ENCODE assay signal across 8 cellular contexts in the genomic region with DNA sequence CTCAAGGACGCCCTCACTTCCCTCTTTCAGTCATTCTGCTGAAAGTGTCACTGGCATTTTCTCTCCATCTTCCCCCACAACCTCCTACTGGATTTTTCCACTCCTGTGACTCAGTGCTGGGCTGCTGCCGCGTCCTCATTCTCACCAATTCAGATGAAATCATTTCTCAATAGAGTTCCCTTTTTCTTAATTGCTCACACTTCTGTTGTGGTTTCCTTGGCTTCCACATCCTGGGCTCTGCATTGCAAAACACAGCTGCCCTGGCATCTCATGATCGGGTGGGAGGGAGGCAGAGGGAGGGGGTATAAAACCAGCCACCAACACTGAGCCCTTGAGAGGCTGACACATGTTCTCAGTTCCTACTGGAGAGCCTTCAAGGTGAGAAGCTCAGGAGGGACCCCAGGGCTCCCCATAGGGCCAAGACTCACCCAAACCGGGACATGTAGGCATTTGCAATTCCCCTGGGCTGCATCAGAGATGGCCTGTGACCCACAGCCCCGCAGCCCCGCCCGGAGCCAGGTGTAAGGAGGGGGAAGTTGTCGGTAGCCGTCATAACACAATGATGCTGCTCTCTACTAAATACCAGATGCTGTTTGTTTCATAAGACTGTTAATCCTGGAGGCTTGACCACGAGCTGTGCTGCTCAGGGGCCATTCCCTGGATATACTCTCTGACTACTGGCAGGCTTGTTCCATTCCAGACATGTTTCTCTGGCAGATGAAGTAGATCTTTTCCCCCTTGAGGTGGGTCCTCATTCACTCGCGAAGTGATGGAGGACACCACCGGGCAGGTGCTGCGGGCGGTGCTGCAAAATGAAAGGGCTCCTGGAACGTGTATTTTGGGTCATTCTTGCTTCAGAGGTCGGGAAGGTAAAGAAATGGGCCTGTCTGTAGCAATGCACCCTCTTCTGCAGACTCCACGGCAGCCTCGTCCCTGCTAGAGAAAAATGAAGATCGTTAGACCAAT.
DNase-seq lines count a peak whose midpoint lies in the region; ATAC-seq, FAIRE-seq and TF ChIP-seq lines count a peak whose summit lies in the region.

No MANE protein-coding gene starts in this region.

- no peak overlapping the region for H3K4me3 ChIP-seq in smooth muscle cell
- no peak overlapping the region for H3K4me3 ChIP-seq in endodermal cell (ENCODE audit: low read length)

- H3K9ac ChIP-seq in smooth muscle cell (ENCODE audit: low read depth): peak overlapping the region; percentile 73
- no peak overlapping the region for H3K9ac ChIP-seq in endodermal cell (ENCODE audit: extremely low read depth, low read length, poor library complexity, severe bottlenecking)

- peak overlapping the region; percentile 56 for H3K4me2 ChIP-seq in smooth muscle cell

- peaks cover 10% of the 10 kb centered on the region for H3F3A ChIP-seq in smooth muscle cell (ENCODE audit: low read depth)

- H3K9me3 ChIP-seq in smooth muscle cell (replicated peaks; ENCODE audit: low read depth) (no peaks in the 10 kb centered on the region), endodermal cell (ENCODE audit: control insufficient read depth, low read length) (no peaks in the 10 kb centered on the region)

- H3K36me3 ChIP-seq in smooth muscle cell (ENCODE audit: low read depth) (no peaks in the 10 kb centered on the region), endodermal cell (ENCODE audit: control insufficient read depth, insufficient read depth, low read length) (no peaks in the 10 kb centered on the region)

- H3K27me3 Mint-ChIP-seq in endodermal cell (ENCODE audit: insufficient read depth): peaks cover 11% of the 10 kb centered on the region

- H3K4me3 Mint-ChIP-seq in endodermal cell: no peak overlapping the region

- H3K27me3 ChIP-seq in smooth muscle cell (ENCODE audit: low read depth) (no peaks in the 10 kb centered on the region), endodermal cell (ENCODE audit: control insufficient read depth, insufficient read depth, low read length, poor library complexity, severe bottlenecking) (peaks cover 20% of the 10 kb centered on the region)

- H3K27ac Mint-ChIP-seq in endodermal cell: no peak overlapping the region

- FAIRE-seq in RCC 7860 (lab: Jason Lieb, UNC): peak; percentile 74

- no peaks in the 10 kb centered on the region for H4K20me1 ChIP-seq in smooth muscle cell (ENCODE audit: low read depth)

- ATAC-seq in GM18499 (IDR thresholded peaks at IDR 0.05; ENCODE audit: insufficient read depth, unreplicated experiment) (peak; percentile 43), HG02870 (IDR thresholded peaks at IDR 0.05; ENCODE audit: unreplicated experiment) (peak; percentile 37)

- 64% methylated on average over 21 of the region's 21 CpGs for WGBS in smooth muscle cell (ENCODE audit: low lambda C conversion rate)
- WGBS in endodermal cell (ENCODE audit: insufficient coverage in 1 of 2, insufficient read length in 1 of 2), 2 experiments: 89 to 90% methylated on average over 11 to 21 of the region's 21 CpGs

- TF ChIP-seq CTCF in smooth muscle cell (IDR thresholded peaks at IDR 0.05; ENCODE audit: borderline replicate concordance, insufficient read depth, poor library complexity, severe bottlenecking) (no peak), endodermal cell (conservative IDR thresholded peaks at IDR 0.05) (no peak)

- no peak overlapping the region for H2AFZ ChIP-seq in smooth muscle cell (ENCODE audit: low read depth)

- H3K27ac ChIP-seq in smooth muscle cell (ENCODE audit: low read depth) (peak overlapping the region; percentile 92), endodermal cell (ENCODE audit: low read depth, low read length) (no peak overlapping the region)

- H3K4me1 ChIP-seq in smooth muscle cell (ENCODE audit: low read depth) (peaks cover 24% of the 10 kb centered on the region), endodermal cell (ENCODE audit: control insufficient read depth, insufficient read depth, low read length) (peaks cover 17% of the 10 kb centered on the region)

- no peaks in the 10 kb centered on the region for H3K36me3 Mint-ChIP-seq in endodermal cell (ENCODE audit: low read depth)

- peaks cover 21% of the 10 kb centered on the region for H3K4me1 Mint-ChIP-seq in endodermal cell

- intact Hi-C loops in head of caudate nucleus (cut with DNase I): no loop called here

- no peaks in the 10 kb centered on the region for H3K9me3 Mint-ChIP-seq in endodermal cell

- peak; percentile 79 for DNase-seq in RCC 7860 (ENCODE audit: low spot score)
- peak; percentile 29 for DNase-seq in activated gamma-delta T cell (lab: John Stamatoyannopoulos, UW)
- peak; percentile 22 to 90 (median 68) for DNase-seq in head of caudate nucleus
- peak; percentile 23 for DNase-seq in smooth muscle cell (lab: John Stamatoyannopoulos, UW; ENCODE audit: unreplicated experiment)
- no peak for DNase-seq in endodermal cell
- no peak for DNase-seq in NCI-H128 (lab: John Stamatoyannopoulos, UW; ENCODE audit: unreplicated experiment)

- H3K79me2 ChIP-seq in smooth muscle cell (ENCODE audit: low read depth): no peaks in the 10 kb centered on the region

Comparison
In these comparisons a context has a peak if more than half of its experiments do, and no peak if none do; other contexts are left out.
1. DNase-seq: peak in RCC 7860 (single experiment), activated gamma-delta T cell (single experiment), head of caudate nucleus (42 of 42) and smooth muscle cell (single experiment); none in endodermal cell (single experiment) and NCI-H128 (single experiment).